ENCODE assay signal across 27 cellular contexts in the genomic region with DNA sequence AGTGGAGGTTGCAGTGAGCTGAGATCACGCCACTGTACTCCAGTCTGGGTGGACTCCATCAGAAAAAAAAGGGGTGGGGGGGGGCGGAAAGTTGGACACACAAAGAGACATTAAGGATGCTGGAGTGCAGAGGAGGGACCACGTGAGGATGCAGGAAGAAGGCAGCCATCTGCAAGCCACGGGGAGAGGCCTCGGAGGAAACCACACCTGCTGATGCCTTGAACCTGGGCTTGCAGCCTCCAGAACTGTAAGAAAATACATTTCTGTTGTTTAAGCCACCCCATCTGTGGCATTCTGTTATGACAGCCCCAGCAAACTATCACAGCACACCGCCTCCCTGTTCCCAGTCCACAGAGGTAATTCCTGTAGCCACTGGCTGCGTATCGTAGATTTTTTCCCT.
"Had no signal": no experiment of that assay in that cellular context is flagged by ENCODE, and none has a peak within 500 bp of the region (broad histone marks: within the 10 kb centered on the region; RNA-seq: fewer than 3 reads in every experiment).

No MANE protein-coding gene starts in this region.

- H3K9me3 ChIP-seq: ascending aorta, body of pancreas had no signal

- H3K36me3 ChIP-seq: MG63, SJSA1 had no signal

- H3K27ac ChIP-seq: ascending aorta, body of pancreas, coronary artery, SJSA1, VCaP had no signal

- H3K4me3 ChIP-seq: ascending aorta, body of pancreas, coronary artery, MG63, SJSA1 had no signal

- DNase-seq: activated CD4-positive, alpha-beta T cell treated with anti-CD3 and anti-CD28 coated beads, Interleukin-2, amount 50 U/mL, for 1 hour; activated CD4-positive, CD25-positive, alpha-beta regulatory T cell; activated CD8-positive, alpha-beta memory T cell treated with anti-CD3 and anti-CD28 coated beads for 24 hours; activated gamma-delta T cell; activated naive CD4-positive, alpha-beta T cell treated with anti-CD3 and anti-CD28 coated beads, Interleukin-2, amount 50 U/mL, for 16 hours; activated T-cell treated with anti-CD3 and anti-CD28 coated beads, Interleukin-2, amount 50 U/mL, for 4 hours; amniotic stem cell; body of pancreas; central memory CD4-positive, alpha-beta T cell; MG63; MV-4-11; NCI-H1092 treated with DMSO at 0.1 percent for 48 hours; NCI-H1417 treated with DMSO at 0.1 percent for 48 hours; NCI-H1694; NCI-H2029; NCI-H2107; NCI-H510A treated with DMSO at 0.1 percent for 48 hours; NCI-H69; NK-92 treated with Interleukin-12 subunit alpha and Interleukin-12 subunit beta, amount 100 ng/mL, for 24 hours; PC-3; SHP77; SW 1271 had no signal

- ATAC-seq: activated T-cell treated with anti-CD3 and anti-CD28 coated beads, Interleukin-2, amount 50 U/mL, for 4 hours; body of pancreas; PC-3; SK-N-SH treated with all-trans-retinoic acid at 6 μM for 48 hours had no signal

- H3K27me3 ChIP-seq: ascending aorta, body of pancreas, MG63, SJSA1 had no signal

- H3K4me3 Mint-ChIP-seq: activated T-cell treated with anti-CD3 and anti-CD28 coated beads, Interleukin-2, amount 50 U/mL, for 4 hours had no signal
